In genomic region chr12:54725233-54725843, GRCh38 we compare ENCODE assay signal across 10 cellular contexts.
DNase-seq lines count a peak whose midpoint lies in the region; ATAC-seq, FAIRE-seq and TF ChIP-seq lines count a peak whose summit lies in the region.
"Had no signal": no experiment of that assay in that cellular context is flagged by ENCODE, and none has a peak within 500 bp of the region (broad histone marks: within the 10 kb centered on the region; RNA-seq: fewer than 3 reads in every experiment).

No MANE protein-coding gene starts in this region.

- no peak overlapping the region for H3K4me3 ChIP-seq in Panc1 (ENCODE audit: low read depth in 2 of 2, low read length in 2 of 2)
- no peak overlapping the region for H3K4me3 ChIP-seq in heart left ventricle
- H3K4me3 ChIP-seq: spleen had no signal

- no peak overlapping the region for H3K27ac Mint-ChIP-seq in activated CD4-positive, alpha-beta T cell treated with anti-CD3 and anti-CD28 coated beads, Interleukin-2, amount 10 ng/mL, durations not matched to agents 7 days and 5 days
- H3K27ac Mint-ChIP-seq in activated T-helper 2 cell treated with anti-CD3 and anti-CD28 coated beads, Interferon-gamma antibody, Interleukin-2, Interleukin-4, amounts not matched to agents 10 μg/mL and 5 μg/mL and 100 μg/mL, durations not matched to agents 14 hours and 24 hours and 36 hours, result no peak overlapping the region

- H3K4me1 Mint-ChIP-seq in activated CD4-positive, alpha-beta T cell treated with anti-CD3 and anti-CD28 coated beads, Interleukin-2, amount 10 ng/mL, durations not matched to agents 7 days and 5 days, result peaks cover 9% of the 10 kb centered on the region
- peaks cover 5% of the 10 kb centered on the region for H3K4me1 Mint-ChIP-seq in activated T-helper 2 cell treated with anti-CD3 and anti-CD28 coated beads, Interferon-gamma antibody, Interleukin-2, Interleukin-4, amounts not matched to agents 10 μg/mL and 5 μg/mL and 100 μg/mL, durations not matched to agents 14 hours and 24 hours and 36 hours (ENCODE audit: low read depth)

- no peaks in the 10 kb centered on the region for H3K9me3 ChIP-seq in Panc1 (ENCODE audit: control insufficient read depth, insufficient read depth, low read depth, low read length)
- H3K9me3 ChIP-seq in heart left ventricle, result no peaks in the 10 kb centered on the region
- H3K9me3 ChIP-seq: spleen had no signal

- peaks cover 23% of the 10 kb centered on the region for H3K27me3 Mint-ChIP-seq in activated CD4-positive, alpha-beta T cell treated with anti-CD3 and anti-CD28 coated beads, Interleukin-2, amount 10 ng/mL, durations not matched to agents 7 days and 5 days
- H3K27me3 Mint-ChIP-seq in activated T-helper 2 cell treated with anti-CD3 and anti-CD28 coated beads, Interferon-gamma antibody, Interleukin-2, Interleukin-4, amounts not matched to agents 10 μg/mL and 5 μg/mL and 100 μg/mL, durations not matched to agents 14 hours and 24 hours and 36 hours (ENCODE audit: low read depth), result peaks cover 32% of the 10 kb centered on the region

- no peaks in the 10 kb centered on the region for H3K4me1 ChIP-seq in Panc1 (ENCODE audit: control insufficient read depth, insufficient read depth, low read length)
- H3K4me1 ChIP-seq in heart left ventricle, result no peaks in the 10 kb centered on the region
- H3K4me1 ChIP-seq: spleen had no signal

- 20 to 27% (median 23%) methylated on average over 5 of the region's 5 CpGs for WGBS in heart left ventricle, 4 donors

- ATAC-seq in Panc1 (peak; percentile 72), heart left ventricle (no peak)

- no peaks in the 10 kb centered on the region for H3K9me3 Mint-ChIP-seq in activated CD4-positive, alpha-beta T cell treated with anti-CD3 and anti-CD28 coated beads, Interleukin-2, amount 10 ng/mL, durations not matched to agents 7 days and 5 days
- no peaks in the 10 kb centered on the region for H3K9me3 Mint-ChIP-seq in activated T-helper 2 cell treated with anti-CD3 and anti-CD28 coated beads, Interferon-gamma antibody, Interleukin-2, Interleukin-4, amounts not matched to agents 10 μg/mL and 5 μg/mL and 100 μg/mL, durations not matched to agents 14 hours and 24 hours and 36 hours

- peak; percentile 62 for TF ChIP-seq CTCF in Panc1 (IDR thresholded peaks at IDR 0.05)
- peak in 8 of 12 donors; percentile 10 to 40 (median 26) for TF ChIP-seq CTCF in heart left ventricle (IDR thresholded peaks at IDR 0.05)

- H3K36me3 Mint-ChIP-seq in activated CD4-positive, alpha-beta T cell treated with anti-CD3 and anti-CD28 coated beads, Interleukin-2, amount 10 ng/mL, durations not matched to agents 7 days and 5 days (ENCODE audit: low read depth), result no peaks in the 10 kb centered on the region
- H3K36me3 Mint-ChIP-seq in activated T-helper 2 cell treated with anti-CD3 and anti-CD28 coated beads, Interferon-gamma antibody, Interleukin-2, Interleukin-4, amounts not matched to agents 10 μg/mL and 5 μg/mL and 100 μg/mL, durations not matched to agents 14 hours and 24 hours and 36 hours (ENCODE audit: low read depth), result no peaks in the 10 kb centered on the region

- H3K4me3 Mint-ChIP-seq in activated CD4-positive, alpha-beta T cell treated with anti-CD3 and anti-CD28 coated beads, Interleukin-2, amount 10 ng/mL, durations not matched to agents 7 days and 5 days, result no peak overlapping the region
- no peak overlapping the region for H3K4me3 Mint-ChIP-seq in activated T-helper 2 cell treated with anti-CD3 and anti-CD28 coated beads, Interferon-gamma antibody, Interleukin-2, Interleukin-4, amounts not matched to agents 10 μg/mL and 5 μg/mL and 100 μg/mL, durations not matched to agents 14 hours and 24 hours and 36 hours (ENCODE audit: low read depth)

- TF ChIP-seq POLR2A in GM12891 (IDR thresholded peaks at IDR 0.05; ENCODE audit: low read depth, low read length) (no peak), heart left ventricle (IDR thresholded peaks at IDR 0.05) (no peak)

- H3K36me3 ChIP-seq in Panc1 (ENCODE audit: control insufficient read depth, insufficient read depth, low read length), result no peaks in the 10 kb centered on the region
- H3K36me3 ChIP-seq in heart left ventricle, result no peaks in the 10 kb centered on the region
- H3K36me3 ChIP-seq: spleen had no signal

- no TSS peak for BruUV-seq in Panc1 (replicated peaks; lab: Mats Ljungman, UMichigan)

- in situ Hi-C loops in Panc1 (cut with HindIII; ENCODE audit: low pct_unique_long_range_greater_than_20kb, low sequenced_read_pairs), result no loop called here

- DNase-seq in A172 (ENCODE audit: low spot score), result peak; percentile 5
- DNase-seq in GM12891 (ENCODE audit: insufficient read length, low spot score), result no peak
- no peak for DNase-seq in Panc1 (ENCODE audit: low read depth, low spot score)
- no peak for DNase-seq in heart left ventricle
- DNase-seq in activated CD4-positive, alpha-beta T cell treated with anti-CD3 and anti-CD28 coated beads, Interleukin-2, amount 10 ng/mL, durations not matched to agents 7 days and 5 days, result no peak
- DNase-seq in activated T-helper 2 cell treated with anti-CD3 and anti-CD28 coated beads, Interferon-gamma antibody, Interleukin-2, Interleukin-4, amounts not matched to agents 10 μg/mL and 5 μg/mL and 100 μg/mL, durations not matched to agents 14 hours and 24 hours and 36 hours (ENCODE audit: low spot score), result no peak
- no peak for DNase-seq in T1000 (lab: John Stamatoyannopoulos, UW)
- DNase-seq in DMS153 treated with DMSO at 0.1 percent for 48 hours (lab: John Stamatoyannopoulos, UW; ENCODE audit: unreplicated experiment), result no peak
- DNase-seq: spleen had no signal

- peak; percentile 13 for FAIRE-seq in GM12891 (lab: Jason Lieb, UNC)
- FAIRE-seq: colon had no signal

- CTCF ChIA-PET in Panc1 (lab: Charles Lee), result interaction anchor here (1.0 kb wide), 1 partner anchor 130 kb away, joined by 3 read pairs; no protein-coding TSS in a partner anchor
- CTCF ChIA-PET in activated CD4-positive, alpha-beta T cell treated with anti-CD3 and anti-CD28 coated beads, Interleukin-2, amount 10 ng/mL, durations not matched to agents 7 days and 5 days (lab: Charles Lee), result interaction anchor here (1.3 kb wide), 1 partner anchor 268 kb away, joined by 3 read pairs; no protein-coding TSS in a partner anchor

- POLR2A ChIA-PET in Panc1 (lab: Charles Lee), result no interaction called here
- POLR2A ChIA-PET in activated CD4-positive, alpha-beta T cell treated with anti-CD3 and anti-CD28 coated beads, Interleukin-2, amount 10 ng/mL, durations not matched to agents 7 days and 5 days (lab: Charles Lee), result no interaction called here

- peaks cover 9% of the 10 kb centered on the region; the same call in 1 of the 2 replicates for H3K27me3 ChIP-seq in Panc1 (ENCODE audit: control insufficient read depth, insufficient read depth, low read length)
- peaks cover 0 to 12% (median 4%) of the 10 kb centered on the region in 9 donors for H3K27me3 ChIP-seq in heart left ventricle

- intact Hi-C loops in Panc1 (cut with micrococcal nuclease; ENCODE audit: unreplicated experiment) (no loop called here), heart left ventricle (cut with DNase I) (loop anchor here in 2 of 10 donors (5.0 to 10.0 kb wide), 2 partner anchors 232 to 239 kb away; no protein-coding TSS in a partner anchor)
- intact Hi-C loops in activated T-helper 2 cell treated with anti-CD3 and anti-CD28 coated beads, Interferon-gamma antibody, Interleukin-2, Interleukin-4, amounts not matched to agents 10 μg/mL and 5 μg/mL and 100 μg/mL, durations not matched to agents 14 hours and 24 hours and 36 hours (cut with micrococcal nuclease), result no loop called here

- H3K27ac ChIP-seq in Panc1 (ENCODE audit: low read length) (no peak overlapping the region), heart left ventricle (no peak overlapping the region)
- H3K27ac ChIP-seq: spleen had no signal

TF ChIP-seq in GM12891, 5 proteins besides CTCF, POLR2A, EP300 and RAD21:
- no peak for TF ChIP-seq PAX5 (IDR thresholded peaks at IDR 0.05; ENCODE audit: insufficient read depth, low read length, severe bottlenecking)
- TF ChIP-seq POLR2AphosphoS5 (IDR thresholded peaks at IDR 0.05; ENCODE audit: low read depth, low read length), result no peak
- TF ChIP-seq TAF1 (IDR thresholded peaks at IDR 0.05; ENCODE audit: low read depth, low read length), result no peak
- TF ChIP-seq SPI1 (IDR thresholded peaks at IDR 0.05; ENCODE audit: low read depth, low read length), result no peak
- no peak for TF ChIP-seq POU2F2 (IDR thresholded peaks at IDR 0.05; ENCODE audit: low read depth, low read length)
TF ChIP-seq in GM12891: peak in this region for 0.
